ENCODE assay signal across 1 cellular context in the genomic region with DNA sequence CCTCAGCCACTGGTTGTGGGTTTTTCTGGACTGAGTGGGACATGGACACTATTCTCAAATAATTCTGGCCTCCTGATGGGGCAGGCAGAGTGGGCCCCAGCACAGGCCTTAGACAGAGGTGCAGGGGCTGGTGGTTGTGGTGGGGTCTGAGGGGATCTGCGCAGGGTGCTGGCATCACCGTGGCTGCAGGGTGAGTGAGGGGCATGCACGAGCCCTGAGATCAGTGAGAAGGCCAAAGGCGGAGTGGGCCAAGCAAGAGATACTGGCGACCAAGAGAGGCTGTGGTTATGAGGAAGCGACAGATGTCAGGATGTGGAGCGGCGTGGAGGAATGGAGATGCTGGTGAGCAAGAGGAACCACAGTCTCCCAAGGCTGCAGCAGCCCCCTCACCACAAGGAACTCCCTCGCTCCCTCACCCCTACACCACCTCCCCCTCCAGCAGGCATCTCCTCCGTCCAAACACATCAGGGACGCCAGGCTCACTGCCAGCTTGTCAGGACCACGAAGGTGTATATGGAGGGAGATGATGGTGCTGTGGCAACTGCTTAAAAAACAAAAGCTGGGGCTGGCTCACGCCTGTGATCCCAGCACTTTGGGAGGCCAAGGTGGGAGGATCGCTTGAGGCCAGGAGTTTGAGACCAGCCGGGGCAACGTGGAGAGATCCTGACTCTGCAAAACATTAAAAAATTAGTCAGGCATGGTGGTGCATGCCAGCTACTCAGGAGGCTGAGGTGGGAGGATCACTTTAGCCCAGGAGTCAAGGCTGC.
TF ChIP-seq lines count a peak whose summit lies in the region.

No MANE protein-coding gene starts in this region.

TF ChIP-seq in HepG2, 621 proteins besides CTCF, POLR2A, EP300 and RAD21 (continued from another document):
- TF ChIP-seq ZNF337 (CRISPR knock-in tag; IDR thresholded peaks at IDR 0.05; ENCODE audit: borderline replicate concordance, low read depth), result no peak
- no peak for TF ChIP-seq AGO2 (optimal IDR thresholded peaks at IDR 0.05; ENCODE audit: low read depth, low read length)
TF ChIP-seq in HepG2: peak in this region for 0.
